Comparison of ENCODE assay signal across 24 cellular contexts in the genomic region with DNA sequence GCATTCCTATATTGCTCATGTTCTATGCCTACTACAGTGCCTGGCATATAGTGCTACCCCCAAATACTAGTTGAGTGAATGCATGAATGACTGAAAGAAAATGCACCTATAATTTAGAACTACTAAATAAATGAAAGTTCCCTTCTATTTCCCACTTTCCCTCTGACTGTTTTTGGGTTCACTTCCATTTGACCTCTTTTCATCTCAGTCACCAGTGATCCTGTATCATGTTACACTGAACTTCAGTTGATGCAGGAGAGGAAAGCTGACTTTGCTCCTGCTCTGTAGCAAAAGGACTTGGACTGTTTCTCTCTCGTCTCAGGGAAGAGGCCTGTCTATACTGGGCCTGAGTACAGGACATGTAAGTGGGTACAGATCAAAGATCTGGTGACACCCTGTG.
"Had no signal": no experiment of that assay in that cellular context is flagged by ENCODE, and none has a peak within 500 bp of the region (broad histone marks: within the 10 kb centered on the region; RNA-seq: fewer than 3 reads in every experiment).

No MANE protein-coding gene starts in this region.

- H3K9me3 ChIP-seq: left lung, lower lobe of right lung, ovary, right atrium auricular region, right lobe of liver, tibial nerve, uterus had no signal

- H3K4me3 ChIP-seq: hepatocyte, left lung, lower lobe of right lung, ovary, right atrium auricular region, right lobe of liver, smooth muscle cell, tibial nerve, uterus had no signal

- H3K4me1 ChIP-seq: left lung, lower lobe of right lung, right atrium auricular region, uterus had no signal

- H3K27me3 ChIP-seq: hepatocyte, left lung, ovary, right atrium auricular region, right lobe of liver, tibial nerve, uterus had no signal

- H3K4me2 ChIP-seq: hepatocyte, smooth muscle cell had no signal

- DNase-seq: kidney glomerular epithelial cell; left cardiac atrium; left lung; lower lobe of right lung; mammary epithelial cell; mesenchymal stem cell; naive B cell; natural killer cell; nephron progenitor cell; ovary; right lobe of liver; stimulated activated CD4-positive, alpha-beta T cell treated with anti-CD3 and anti-CD28 coated beads, Interleukin-1b, Interleukin-23, amount 100 ng/mL, for 48 hours; stimulated activated CD4-positive, alpha-beta T cell treated with anti-CD3 and anti-CD28 coated beads, Interleukin-2, amount 100 ng/mL, for 48 hours; stimulated activated CD4-positive, alpha-beta T cell treated with anti-CD3 and anti-CD28 coated beads, Interleukin-4, amount 100 ng/mL, for 4 hours; stimulated activated CD8-positive, alpha-beta memory T cell treated with anti-CD3 and anti-CD28 coated beads, Interleukin-4, amount 100 ng/mL, for 48 hours; stimulated activated naive CD4-positive, alpha-beta T cell treated with Interleukin-2 at 50 U/mL for 16 hours; stimulated activated naive CD8-positive, alpha-beta T cell treated with anti-CD3 and anti-CD28 coated beads, Interleukin-15, amount 100 ng/mL, for 72 hours; substantia nigra; uterus had no signal

- H3K27ac ChIP-seq: hepatocyte, left lung, lower lobe of right lung, ovary had no signal

- H2AFZ ChIP-seq: hepatocyte had no signal

- ATAC-seq: left cardiac atrium; left lung; lower lobe of right lung; natural killer cell; right lobe of liver; stimulated activated memory B cell treated with anti-CD40 and anti-IgM and Interleukin-4, amounts not matched to agents 10 μg/mL and 1 μg/mL and 100 μg/mL, for 72 hours; stimulated activated naive CD8-positive, alpha-beta T cell treated with anti-CD3 and anti-CD28 coated beads, Interleukin-15, amount 100 ng/mL, for 72 hours had no signal

- H3K36me3 ChIP-seq: left lung, lower lobe of right lung, ovary, right atrium auricular region, right lobe of liver, tibial nerve, uterus had no signal
